7 cellular contexts compared by ENCODE assay signal in the genomic region with DNA sequence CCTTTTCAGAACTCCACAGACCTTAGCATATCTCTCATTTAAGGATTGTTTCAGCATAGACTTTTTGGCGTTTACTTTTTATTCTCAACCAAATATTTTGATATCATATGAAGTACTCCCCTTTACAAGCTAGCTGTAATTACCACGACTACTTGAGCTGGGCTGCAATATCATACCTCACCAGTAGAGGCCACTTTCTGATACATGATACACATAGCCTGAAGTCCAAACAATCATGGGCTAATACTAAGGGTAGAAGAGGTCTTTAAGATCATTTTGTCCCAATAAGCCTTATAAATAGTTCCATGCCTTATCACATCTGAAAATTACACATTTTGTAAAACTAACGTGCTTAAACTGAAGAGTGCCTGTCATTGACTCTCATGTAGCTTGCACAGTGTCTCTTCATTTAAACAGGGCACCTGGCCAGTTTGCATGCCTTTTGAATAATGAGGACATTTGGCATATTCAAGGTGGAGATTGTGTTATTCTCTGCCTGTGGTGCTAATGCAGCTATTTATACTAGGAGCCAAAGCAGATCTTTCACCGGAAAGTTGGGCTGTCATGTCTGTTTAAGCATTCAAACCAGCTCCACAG.
DNase-seq lines count a peak whose midpoint lies in the region; ATAC-seq, FAIRE-seq and TF ChIP-seq lines count a peak whose summit lies in the region.

No MANE protein-coding gene starts in this region.

- H3K27me3 ChIP-seq in Loucy (ENCODE audit: insufficient read depth, low read length, poor library complexity, severe bottlenecking) (no peaks in the 10 kb centered on the region), bronchial epithelial cell (ENCODE audit: control insufficient read depth, insufficient read depth, low read length) (peaks cover 3% of the 10 kb centered on the region)

- no peak overlapping the region for H3K4me3 Mint-ChIP-seq in neural crest cell

- no peak overlapping the region for H3K4me3 ChIP-seq in Loucy (ENCODE audit: low read length, poor library complexity, severe bottlenecking)
- H3K4me3 ChIP-seq in bronchial epithelial cell (ENCODE audit: low read depth, low read length): no peak overlapping the region

- no peak for FAIRE-seq in bronchial epithelial cell (lab: Jason Lieb, UNC)

- H3K9me3 ChIP-seq in Loucy (ENCODE audit: insufficient read depth, low read depth, low read length): peaks cover 10% of the 10 kb centered on the region; the same call in 1 of the 2 replicates

- CTCF ChIA-PET in GM10248 (lab: Yijun Ruan, JAX): interaction anchor here (1.0 to 2.6 kb wide), 5 partner anchors 8 to 530 kb away, joined by 3 to 13 read pairs (median 3); no protein-coding TSS in a partner anchor

- H3K4me1 Mint-ChIP-seq in neural crest cell: peaks cover 5% of the 10 kb centered on the region

- H3K27me3 Mint-ChIP-seq in neural crest cell (ENCODE audit: low read depth): no peaks in the 10 kb centered on the region

- no peak overlapping the region for H3K9ac ChIP-seq in Loucy (ENCODE audit: low read depth, low read length, poor library complexity, severe bottlenecking)

- peaks cover 16% of the 10 kb centered on the region for H3K9me3 Mint-ChIP-seq in neural crest cell

- no peaks in the 10 kb centered on the region for H3K9me2 ChIP-seq in Loucy (replicated peaks; ENCODE audit: low read depth, low read length)

- no peaks in the 10 kb centered on the region for H3F3A ChIP-seq in Loucy (ENCODE audit: low read depth)

- H3K36me3 ChIP-seq in Loucy (ENCODE audit: insufficient read depth, low read length) (no peaks in the 10 kb centered on the region), bronchial epithelial cell (ENCODE audit: control insufficient read depth, insufficient read depth, low read length) (no peaks in the 10 kb centered on the region)

- no peak overlapping the region for H3K4me2 ChIP-seq in Loucy (ENCODE audit: low read depth, low read length, poor library complexity, severe bottlenecking)

- POLR2A ChIA-PET in GM10248 (lab: Yijun Ruan, JAX): no interaction called here

- no peaks in the 10 kb centered on the region for H3K4me1 ChIP-seq in Loucy (ENCODE audit: insufficient read depth, low read length, poor library complexity, severe bottlenecking)

- no peaks in the 10 kb centered on the region for H3K79me2 ChIP-seq in Loucy (ENCODE audit: insufficient read depth, low read length)

- TF ChIP-seq CTCF in GM10248 (IDR thresholded peaks at IDR 0.05; ENCODE audit: control extremely low read depth, extremely low read depth, low read depth, missing control alignments) (peak; percentile 16), Loucy (conservative IDR thresholded peaks at IDR 0.05; ENCODE audit: low read length) (peak; percentile 77), bronchial epithelial cell (IDR thresholded peaks at IDR 0.05; ENCODE audit: insufficient read depth, low read length, severe bottlenecking) (peak; percentile 53), neural crest cell (conservative IDR thresholded peaks at IDR 0.05) (peak; percentile 66)

- no peaks in the 10 kb centered on the region for H4K20me1 ChIP-seq in Loucy (ENCODE audit: insufficient read depth, low read length, poor library complexity, severe bottlenecking)

- H2AFZ ChIP-seq in Loucy (ENCODE audit: low read length): no peak overlapping the region

- ATAC-seq in HG03565 (IDR thresholded peaks at IDR 0.05; ENCODE audit: unreplicated experiment): no peak
- no peak for ATAC-seq in GM21619 (IDR thresholded peaks at IDR 0.05; ENCODE audit: unreplicated experiment)

- H3K27ac Mint-ChIP-seq in neural crest cell (ENCODE audit: unreplicated experiment): no peak overlapping the region

- peaks cover 6% of the 10 kb centered on the region for H3K36me3 Mint-ChIP-seq in neural crest cell (ENCODE audit: low read depth)

- DNase-seq in GM10248 (ENCODE audit: extremely low spot score) (no peak), bronchial epithelial cell (ENCODE audit: low read depth) (peak; percentile 70), neural crest cell (ENCODE audit: low read depth, low spot score) (no peak)
- DNase-seq in activated CD8-positive, alpha-beta memory T cell treated with anti-CD3 and anti-CD28 coated beads, Interleukin-2, amount 50 U/mL, for 4 hours: no peak

Comparison
In these comparisons a context has a peak if more than half of its experiments do, and no peak if none do; other contexts are left out.
1. CTCF ChIP-seq: peak in every context shown above with its lines; median percentile 77 in Loucy; 66 in neural crest cell; 53 in bronchial epithelial cell; 16 in GM10248.